8 cellular contexts compared by ENCODE assay signal in the genomic region with DNA sequence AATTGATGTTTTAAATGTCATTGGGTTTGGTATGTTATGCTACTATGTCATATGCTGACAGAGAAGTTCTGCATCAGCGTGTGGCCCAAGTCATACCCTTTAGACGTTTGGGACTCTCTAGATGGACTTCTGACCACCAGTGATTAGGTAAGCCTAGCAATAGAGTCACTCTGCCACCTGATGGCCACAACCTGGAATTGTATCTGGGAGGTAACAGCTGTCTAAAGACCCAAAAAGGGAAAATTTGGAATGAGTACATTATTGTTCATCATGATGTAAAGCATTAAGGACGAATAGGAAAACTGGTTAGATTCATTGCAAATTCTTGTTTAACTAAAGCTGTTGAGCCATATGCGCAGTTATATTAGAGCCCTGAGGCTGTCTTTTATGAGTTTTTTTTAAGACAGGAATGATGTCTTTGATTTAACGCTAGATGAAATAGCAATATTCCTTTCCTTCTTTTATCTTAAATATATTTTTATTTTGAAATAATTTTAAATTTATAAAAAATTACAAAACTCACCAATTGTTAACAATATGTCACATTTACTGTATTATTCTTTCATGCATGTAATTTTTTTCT.
DNase-seq lines count a peak whose midpoint lies in the region; ATAC-seq, FAIRE-seq and TF ChIP-seq lines count a peak whose summit lies in the region.

No MANE protein-coding gene starts in this region.

- no peaks in the 10 kb centered on the region for H3K9me3 ChIP-seq in HepG2 (ENCODE audit: low read length)

- 19% methylated on average over 5 of the region's 5 CpGs for WGBS in HepG2 (ENCODE audit: low lambda C conversion rate)

- in situ Hi-C loops in HepG2 (cut with HindIII; ENCODE audit: extremely low pct_ligation_motif_present, low pct_unique_long_range_greater_than_20kb), result no loop called here

- TF ChIP-seq EP300 in HepG2 (IDR thresholded peaks at IDR 0.05; ENCODE audit: low read depth in 2 of 2, low read length in 2 of 2), result no peak
- no peak for TF ChIP-seq EP300 in HepG2 (CRISPR knock-in tag; IDR thresholded peaks at IDR 0.05; ENCODE audit: borderline replicate concordance)

- no peaks in the 10 kb centered on the region for H3K4me1 ChIP-seq in HepG2 (ENCODE audit: insufficient read depth, low read length)

- no peak overlapping the region for H2AFZ ChIP-seq in HepG2 (ENCODE audit: low read length)

- no peaks in the 10 kb centered on the region for H3K79me2 ChIP-seq in HepG2 (ENCODE audit: insufficient read depth, low read length)

- no peak for DNase-seq in AG04449 (ENCODE audit: low read depth, low spot score)
- peak; percentile 58 for DNase-seq in GM10266 (ENCODE audit: extremely low spot score)
- peak; percentile 0 for DNase-seq in NCI-H2227 treated with DMSO at 0.1 percent for 48 hours (lab: John Stamatoyannopoulos, UW)
- DNase-seq in astrocyte of the hippocampus (ENCODE audit: low read depth, low spot score), result peak; percentile 67
- DNase-seq in HepG2 (ENCODE audit: low spot score), result peak; percentile 72
- no peak for DNase-seq in activated effector memory CD4-positive, alpha-beta T cell treated with anti-CD3 and anti-CD28 coated beads, Interleukin-2, amount 50 U/mL, for 16 hours
- DNase-seq in stimulated activated naive CD4-positive, alpha-beta T cell treated with Interleukin-2 at 50 U/mL for 16 hours (lab: John Stamatoyannopoulos, UW), result no peak
- no peak for DNase-seq in activated T-helper 1 cell treated with anti-CD3 and anti-CD28 coated beads, Interleukin-12 subunit alpha, Interleukin-12 subunit beta, Interleukin-2, Interleukin-4 antibody, amounts not matched to agents 30 ng/mL and 10 ng/mL and 1 ng/mL, durations not matched to agents 14 hours and 24 hours and 36 hours (ENCODE audit: low spot score)

- H3K4me2 ChIP-seq in HepG2 (ENCODE audit: low read depth, low read length), result no peak overlapping the region

- H3K4me3 ChIP-seq in AG04449 (ENCODE audit: low read depth, low read length), result no peak overlapping the region
- no peak overlapping the region for H3K4me3 ChIP-seq in HepG2 (replicated peaks in 1 of 3; ENCODE audit: insufficient read depth in 1 of 3, low read depth in 2 of 3, low read length in 3 of 3)

- ATAC-seq in HepG2, result peak; percentile 88

- no peak overlapping the region for H3K9ac ChIP-seq in HepG2 (ENCODE audit: insufficient read depth, low read depth, low read length)

- peak; percentile 71 for TF ChIP-seq RAD21 in HepG2 (CRISPR knock-in tag; IDR thresholded peaks at IDR 0.05)

- H3K27ac ChIP-seq in HepG2 (ENCODE audit: extremely low read length, insufficient read depth, low read length), result no peak overlapping the region

- TF ChIP-seq CTCF in AG04449 (IDR thresholded peaks at IDR 0.05; ENCODE audit: insufficient read depth, low read length, missing control alignments) (peak; percentile 47), GM10266 (IDR thresholded peaks at IDR 0.05; ENCODE audit: control insufficient read depth, insufficient read depth, low read depth, missing control alignments) (peak; percentile 74), HepG2 (CRISPR knock-in tag; IDR thresholded peaks at IDR 0.05) (peak; percentile 87)

- peak; percentile 89 for FAIRE-seq in HepG2 (lab: Jason Lieb, UNC)

- CTCF ChIA-PET in AG04449 (lab: Yijun Ruan, JAX) (interaction anchor here (0.6 to 2.6 kb wide), 16 partner anchors 8 to 1274 kb away, joined by 3 to 13 read pairs (median 3); no protein-coding TSS in a partner anchor), HepG2 (lab: Yijun Ruan, JAX; ENCODE audit: low intra/inter-chr PET ratio, low total read pairs) (interaction anchor here (1.1 to 1.3 kb wide), 3 partner anchors 327 to 545 kb away, joined by 4 to 5 read pairs (median 4); no protein-coding TSS in a partner anchor)

- no peaks in the 10 kb centered on the region for H3K27me3 ChIP-seq in HepG2 (ENCODE audit: control insufficient read depth in 1 of 2, insufficient read depth in 2 of 2, low read length in 2 of 2)

- intact Hi-C loops in HepG2 (cut with micrococcal nuclease; ENCODE audit: unreplicated experiment), result loop anchor here (2.0 kb wide), 1 partner anchor 521 kb away; no protein-coding TSS in a partner anchor
- intact Hi-C loops in activated T-helper 1 cell treated with anti-CD3 and anti-CD28 coated beads, Interleukin-12 subunit alpha, Interleukin-12 subunit beta, Interleukin-2, Interleukin-4 antibody, amounts not matched to agents 30 ng/mL and 10 ng/mL and 1 ng/mL, durations not matched to agents 14 hours and 24 hours and 36 hours (cut with micrococcal nuclease), result loop anchor here (1.0 kb wide), 1 partner anchor 544 kb away; no protein-coding TSS in a partner anchor

- no TSS peak for BruUV-seq in HepG2 (replicated peaks; lab: Mats Ljungman, UMichigan)

- peaks cover 16% of the 10 kb centered on the region for H3K27me3 Mint-ChIP-seq in activated T-helper 1 cell treated with anti-CD3 and anti-CD28 coated beads, Interleukin-12 subunit alpha, Interleukin-12 subunit beta, Interleukin-2, Interleukin-4 antibody, amounts not matched to agents 30 ng/mL and 10 ng/mL and 1 ng/mL, durations not matched to agents 14 hours and 24 hours and 36 hours (ENCODE audit: insufficient read depth)

- H4K20me1 ChIP-seq in HepG2 (ENCODE audit: insufficient read depth, low read length), result no peaks in the 10 kb centered on the region

- TF ChIP-seq POLR2A in HepG2 (IDR thresholded peaks at IDR 0.05; ENCODE audit: insufficient read depth in 1 of 2, low read depth in 2 of 2, low read length in 2 of 2), result no peak

- no peaks in the 10 kb centered on the region for H3K36me3 ChIP-seq in HepG2 (replicated peaks in 1 of 2; ENCODE audit: control insufficient read depth in 1 of 2, insufficient read depth in 2 of 2, low read length in 2 of 2)

- no peaks in the 10 kb centered on the region for H3K36me3 Mint-ChIP-seq in activated T-helper 1 cell treated with anti-CD3 and anti-CD28 coated beads, Interleukin-12 subunit alpha, Interleukin-12 subunit beta, Interleukin-2, Interleukin-4 antibody, amounts not matched to agents 30 ng/mL and 10 ng/mL and 1 ng/mL, durations not matched to agents 14 hours and 24 hours and 36 hours (ENCODE audit: low read depth)

- H3K27ac Mint-ChIP-seq in activated T-helper 1 cell treated with anti-CD3 and anti-CD28 coated beads, Interleukin-12 subunit alpha, Interleukin-12 subunit beta, Interleukin-2, Interleukin-4 antibody, amounts not matched to agents 30 ng/mL and 10 ng/mL and 1 ng/mL, durations not matched to agents 14 hours and 24 hours and 36 hours, result no peak overlapping the region

- H3K9me3 Mint-ChIP-seq in activated T-helper 1 cell treated with anti-CD3 and anti-CD28 coated beads, Interleukin-12 subunit alpha, Interleukin-12 subunit beta, Interleukin-2, Interleukin-4 antibody, amounts not matched to agents 30 ng/mL and 10 ng/mL and 1 ng/mL, durations not matched to agents 14 hours and 24 hours and 36 hours, result no peaks in the 10 kb centered on the region

- H3K4me1 Mint-ChIP-seq in activated T-helper 1 cell treated with anti-CD3 and anti-CD28 coated beads, Interleukin-12 subunit alpha, Interleukin-12 subunit beta, Interleukin-2, Interleukin-4 antibody, amounts not matched to agents 30 ng/mL and 10 ng/mL and 1 ng/mL, durations not matched to agents 14 hours and 24 hours and 36 hours (ENCODE audit: low read depth), result no peaks in the 10 kb centered on the region

- POLR2A ChIA-PET in AG04449 (lab: Yijun Ruan, JAX) (no interaction called here), HepG2 (lab: Yijun Ruan, JAX) (no interaction called here)

- H3K4me3 Mint-ChIP-seq in activated T-helper 1 cell treated with anti-CD3 and anti-CD28 coated beads, Interleukin-12 subunit alpha, Interleukin-12 subunit beta, Interleukin-2, Interleukin-4 antibody, amounts not matched to agents 30 ng/mL and 10 ng/mL and 1 ng/mL, durations not matched to agents 14 hours and 24 hours and 36 hours, result no peak overlapping the region

TF ChIP-seq in HepG2, 621 proteins besides CTCF, POLR2A, EP300 and RAD21 (continues in another document):
- TF ChIP-seq MEF2D (CRISPR knock-in tag; IDR thresholded peaks at IDR 0.05), result no peak
- TF ChIP-seq HOXA9 (CRISPR knock-in tag; IDR thresholded peaks at IDR 0.05; ENCODE audit: borderline replicate concordance), result no peak
- TF ChIP-seq TBL1XR1 (IDR thresholded peaks at IDR 0.05; ENCODE audit: borderline replicate concordance, low read length, partially characterized antibody), result no peak
- TF ChIP-seq HNRNPH1 (optimal IDR thresholded peaks at IDR 0.05; ENCODE audit: low read depth, low read length), result no peak
- TF ChIP-seq, protein P1, sequence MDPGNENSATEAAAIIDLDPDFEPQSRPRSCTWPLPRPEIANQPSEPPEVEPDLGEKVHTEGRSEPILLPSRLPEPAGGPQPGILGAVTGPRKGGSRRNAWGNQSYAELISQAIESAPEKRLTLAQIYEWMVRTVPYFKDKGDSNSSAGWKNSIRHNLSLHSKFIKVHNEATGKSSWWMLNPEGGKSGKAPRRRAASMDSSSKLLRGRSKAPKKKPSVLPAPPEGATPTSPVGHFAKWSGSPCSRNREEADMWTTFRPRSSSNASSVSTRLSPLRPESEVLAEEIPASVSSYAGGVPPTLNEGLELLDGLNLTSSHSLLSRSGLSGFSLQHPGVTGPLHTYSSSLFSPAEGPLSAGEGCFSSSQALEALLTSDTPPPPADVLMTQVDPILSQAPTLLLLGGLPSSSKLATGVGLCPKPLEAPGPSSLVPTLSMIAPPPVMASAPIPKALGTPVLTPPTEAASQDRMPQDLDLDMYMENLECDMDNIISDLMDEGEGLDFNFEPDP (CRISPR knock-in tag; conservative IDR thresholded peaks at IDR 0.05), result no peak
- TF ChIP-seq, protein P2, sequence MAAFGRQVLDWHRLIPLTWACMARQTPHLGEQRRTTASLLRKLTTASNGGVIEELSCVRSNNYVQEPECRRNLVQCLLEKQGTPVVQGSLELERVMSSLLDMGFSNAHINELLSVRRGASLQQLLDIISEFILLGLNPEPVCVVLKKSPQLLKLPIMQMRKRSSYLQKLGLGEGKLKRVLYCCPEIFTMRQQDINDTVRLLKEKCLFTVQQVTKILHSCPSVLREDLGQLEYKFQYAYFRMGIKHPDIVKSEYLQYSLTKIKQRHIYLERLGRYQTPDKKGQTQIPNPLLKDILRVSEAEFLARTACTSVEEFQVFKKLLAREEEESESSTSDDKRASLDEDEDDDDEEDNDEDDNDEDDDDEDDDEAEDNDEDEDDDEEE (CRISPR knock-in tag; IDR thresholded peaks at IDR 0.05), result no peak
- TF ChIP-seq IRF2 (CRISPR knock-in tag; IDR thresholded peaks at IDR 0.05), result no peak
- TF ChIP-seq, protein P3, sequence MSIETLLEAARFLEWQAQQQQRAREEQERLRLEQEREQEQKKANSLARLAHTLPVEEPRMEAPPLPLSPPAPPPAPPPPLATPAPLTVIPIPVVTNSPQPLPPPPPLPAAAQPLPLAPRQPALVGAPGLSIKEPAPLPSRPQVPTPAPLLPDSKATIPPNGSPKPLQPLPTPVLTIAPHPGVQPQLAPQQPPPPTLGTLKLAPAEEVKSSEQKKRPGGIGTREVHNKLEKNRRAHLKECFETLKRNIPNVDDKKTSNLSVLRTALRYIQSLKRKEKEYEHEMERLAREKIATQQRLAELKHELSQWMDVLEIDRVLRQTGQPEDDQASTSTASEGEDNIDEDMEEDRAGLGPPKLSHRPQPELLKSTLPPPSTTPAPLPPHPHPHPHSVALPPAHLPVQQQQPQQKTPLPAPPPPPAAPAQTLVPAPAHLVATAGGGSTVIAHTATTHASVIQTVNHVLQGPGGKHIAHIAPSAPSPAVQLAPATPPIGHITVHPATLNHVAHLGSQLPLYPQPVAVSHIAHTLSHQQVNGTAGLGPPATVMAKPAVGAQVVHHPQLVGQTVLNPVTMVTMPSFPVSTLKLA (IDR thresholded peaks at IDR 0.05), result no peak

Comparison
In these comparisons a context has a peak if more than half of its experiments do, and no peak if none do; other contexts are left out.
1. DNase-seq: peak in GM10266 (single experiment), NCI-H2227 treated with DMSO at 0.1 percent for 48 hours (single experiment), astrocyte of the hippocampus (single experiment) and HepG2 (single experiment); none in AG04449 (single experiment), activated effector memory CD4-positive, alpha-beta T cell treated with anti-CD3 and anti-CD28 coated beads, Interleukin-2, amount 50 U/mL, for 16 hours (single experiment), stimulated activated naive CD4-positive, alpha-beta T cell treated with Interleukin-2 at 50 U/mL for 16 hours (single experiment) and activated T-helper 1 cell treated with anti-CD3 and anti-CD28 coated beads, Interleukin-12 subunit alpha, Interleukin-12 subunit beta, Interleukin-2, Interleukin-4 antibody, amounts not matched to agents 30 ng/mL and 10 ng/mL and 1 ng/mL, durations not matched to agents 14 hours and 24 hours and 36 hours (single experiment).
2. Peak in every context shown above with its lines, with median percentiles within 50 percentile points of each other: CTCF ChIP-seq.